Comparison of ENCODE assay signal across 31 cellular contexts in the genomic region with DNA sequence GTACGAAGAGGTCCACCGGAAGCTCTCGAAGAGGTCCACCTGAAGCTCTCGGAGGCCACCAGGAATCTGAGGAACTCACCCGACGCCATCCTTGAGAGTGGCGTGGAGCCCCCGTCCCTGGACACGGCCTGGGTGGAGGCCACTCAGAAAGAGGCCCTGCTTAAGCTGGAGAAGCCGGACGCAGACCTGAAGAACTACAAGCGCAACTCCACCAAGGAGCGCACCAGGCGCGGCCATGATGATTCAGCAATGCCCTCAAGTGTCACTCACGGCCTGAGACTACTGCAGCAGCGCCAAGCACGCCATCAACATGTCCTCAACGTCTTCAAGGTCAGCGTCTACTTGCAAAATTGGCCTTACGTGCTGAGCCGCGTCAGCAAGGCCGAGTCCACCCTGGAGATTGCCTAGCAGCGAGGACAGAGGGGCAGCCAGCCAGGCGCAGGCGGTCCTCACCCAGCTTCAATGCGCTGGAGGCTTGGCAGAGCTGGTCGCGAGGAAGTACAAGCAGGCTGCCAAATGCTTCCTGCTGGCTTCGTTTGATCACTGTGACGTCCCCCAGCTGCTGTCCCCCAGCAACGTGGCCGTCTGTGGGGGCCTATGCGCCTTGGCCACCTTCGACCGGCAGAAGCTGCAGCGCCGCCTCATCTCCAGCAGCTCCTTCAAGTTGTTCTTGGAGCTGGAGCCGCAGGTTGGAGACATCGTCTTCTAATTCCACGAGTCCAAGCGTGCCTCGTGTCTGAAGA. TPM values are rescaled to one million over a fixed set of nuclear protein-coding genes. Genes with fewer than 3 reads are reported as not detected.
"Had no signal": no experiment of that assay in that cellular context is flagged by ENCODE, and none has a peak within 500 bp of the region (broad histone marks: within the 10 kb centered on the region; RNA-seq: fewer than 3 reads in every experiment).

No MANE protein-coding gene starts in this region.

- DNase-seq: activated CD4-positive, alpha-beta T cell treated with anti-CD3 and anti-CD28 coated beads, Interleukin-2, amount 50 U/mL, for 1 hour; activated CD8-positive, alpha-beta memory T cell treated with anti-CD3 and anti-CD28 coated beads, Interleukin-2, amount 10 ng/mL, durations not matched to agents 7 days and 5 days; activated CD8-positive, alpha-beta memory T cell treated with anti-CD3 and anti-CD28 coated beads, Interleukin-2, amount 50 U/mL, for 48 hours; activated effector memory CD4-positive, alpha-beta T cell treated with Interleukin-2 at 50 U/mL for 16 hours; activated naive CD4-positive, alpha-beta T cell treated with anti-CD3 and anti-CD28 coated beads, Interleukin-2, amount 10 ng/mL, durations not matched to agents 7 days and 5 days; activated naive CD8-positive, alpha-beta T cell treated with anti-CD3 and anti-CD28 coated beads, Interleukin-2, amount 50 U/mL, for 24 hours; anterior cingulate cortex; brain microvascular endothelial cell; central memory CD4-positive, alpha-beta T cell; NCI-H1048; NCI-H1105 treated with DMSO at 0.1 percent for 48 hours; NCI-H1436; NCI-H1694; NCI-H1930; NCI-H2081 treated with DMSO at 0.1 percent for 48 hours; NCI-H226; NCI-H446 treated with DMSO at 0.1 percent for 48 hours; NCI-H524; SHP77; SJCRH30 had no signal

- H3K4me3 Mint-ChIP-seq: activated CD4-positive, alpha-beta memory T cell treated with anti-CD3 and anti-CD28 coated beads for 36 hours; activated CD4-positive, alpha-beta T cell treated with anti-CD3 and anti-CD28 coated beads for 36 hours; activated CD8-positive, alpha-beta memory T cell treated with anti-CD3 and anti-CD28 coated beads, Interleukin-2, amount 10 ng/mL, durations not matched to agents 7 days and 5 days; activated naive CD4-positive, alpha-beta T cell treated with anti-CD3 and anti-CD28 coated beads, Interleukin-2, amount 10 ng/mL, durations not matched to agents 7 days and 5 days; activated naive CD8-positive, alpha-beta T cell; activated naive CD8-positive, alpha-beta T cell treated with anti-CD3 and anti-CD28 coated beads, Interleukin-2, amount 50 U/mL, for 24 hours; T-helper 1 cell treated with Interleukin-12 subunit alpha and Interleukin-12 subunit beta and Interleukin-4 antibody, amounts not matched to agents 30 μg/mL and 1 μg/mL, for 36 hours; T-helper 2 cell treated with Interferon-gamma antibody and Interleukin-4, amounts not matched to agents 5 μg/mL and 100 μg/mL, for 36 hours; WTC11 had no signal

- H3K27ac Mint-ChIP-seq: activated CD4-positive, alpha-beta memory T cell treated with anti-CD3 and anti-CD28 coated beads for 36 hours; activated CD4-positive, alpha-beta T cell treated with anti-CD3 and anti-CD28 coated beads for 36 hours; activated CD8-positive, alpha-beta memory T cell treated with anti-CD3 and anti-CD28 coated beads, Interleukin-2, amount 10 ng/mL, durations not matched to agents 7 days and 5 days; activated naive CD4-positive, alpha-beta T cell treated with anti-CD3 and anti-CD28 coated beads, Interleukin-2, amount 10 ng/mL, durations not matched to agents 7 days and 5 days; activated naive CD8-positive, alpha-beta T cell; activated naive CD8-positive, alpha-beta T cell treated with anti-CD3 and anti-CD28 coated beads, Interleukin-2, amount 50 U/mL, for 24 hours; T-helper 1 cell treated with Interleukin-12 subunit alpha and Interleukin-12 subunit beta and Interleukin-4 antibody, amounts not matched to agents 30 μg/mL and 1 μg/mL, for 36 hours; T-helper 2 cell treated with Interferon-gamma antibody and Interleukin-4, amounts not matched to agents 5 μg/mL and 100 μg/mL, for 36 hours; WTC11 had no signal

- H3K36me3 ChIP-seq: brain microvascular endothelial cell, SJCRH30 had no signal

- H3K4me1 ChIP-seq: SJCRH30 had no signal

- H3K36me3 Mint-ChIP-seq: activated CD4-positive, alpha-beta memory T cell treated with anti-CD3 and anti-CD28 coated beads for 36 hours; activated CD8-positive, alpha-beta memory T cell treated with anti-CD3 and anti-CD28 coated beads, Interleukin-2, amount 10 ng/mL, durations not matched to agents 7 days and 5 days; activated naive CD4-positive, alpha-beta T cell treated with anti-CD3 and anti-CD28 coated beads, Interleukin-2, amount 10 ng/mL, durations not matched to agents 7 days and 5 days; activated naive CD8-positive, alpha-beta T cell; WTC11 had no signal

- H3K9me3 ChIP-seq: SJCRH30 had no signal

- ATAC-seq: activated CD4-positive, CD25-positive, alpha-beta regulatory T cell treated with anti-CD3 and anti-CD28 coated beads, Interleukin-2, amount 50 U/mL, for 24 hours; activated naive CD8-positive, alpha-beta T cell treated with anti-CD3 and anti-CD28 coated beads, Interleukin-2, amount 50 U/mL, for 24 hours had no signal

- H3K27ac ChIP-seq: brain microvascular endothelial cell, SJCRH30, SK-N-MC had no signal

- H3K4me3 ChIP-seq: SJCRH30, SK-N-MC had no signal

- H3K9me3 Mint-ChIP-seq: activated CD4-positive, alpha-beta memory T cell treated with anti-CD3 and anti-CD28 coated beads for 36 hours; activated naive CD4-positive, alpha-beta T cell treated with anti-CD3 and anti-CD28 coated beads, Interleukin-2, amount 10 ng/mL, durations not matched to agents 7 days and 5 days; activated naive CD8-positive, alpha-beta T cell treated with anti-CD3 and anti-CD28 coated beads, Interleukin-2, amount 50 U/mL, for 24 hours; T-helper 1 cell treated with Interleukin-12 subunit alpha and Interleukin-12 subunit beta and Interleukin-4 antibody, amounts not matched to agents 30 μg/mL and 1 μg/mL, for 36 hours; T-helper 2 cell treated with Interferon-gamma antibody and Interleukin-4, amounts not matched to agents 5 μg/mL and 100 μg/mL, for 36 hours; WTC11 had no signal

RNA-seq across cellular contexts. Expression of a gene that starts 7.7 kb away (rescaled TPM):
- total RNA-seq: activated CD4-positive, alpha-beta memory T cell treated with anti-CD3 and anti-CD28 coated beads for 36 hours; activated CD4-positive, alpha-beta T cell treated with anti-CD3 and anti-CD28 coated beads for 36 hours; cerebellum; MCF 10A; RPMI7951; SJCRH30; WTC11 had no signal
